19 cellular contexts compared by ENCODE assay signal in the genomic region with DNA sequence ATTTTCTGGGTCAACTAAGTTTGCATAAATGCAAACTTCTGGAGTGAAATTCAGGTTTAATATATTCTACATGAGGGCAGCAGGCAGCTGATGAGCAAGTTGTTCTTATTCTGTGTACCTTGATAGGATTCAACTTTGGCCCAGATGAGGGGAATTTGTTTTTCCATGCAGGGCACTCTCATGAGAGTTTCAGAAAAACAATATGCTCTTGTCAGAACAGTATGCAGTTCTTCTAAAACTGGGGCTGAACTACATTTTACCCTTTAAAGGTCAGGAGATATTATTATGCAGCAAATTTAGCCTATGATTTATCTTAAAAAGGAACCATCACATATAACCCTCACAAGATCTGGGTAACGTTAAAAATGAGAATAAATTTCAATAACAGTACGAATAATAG. TPM values are rescaled to one million over a fixed set of nuclear protein-coding genes. Genes with fewer than 3 reads are reported as not detected.
DNase-seq lines count a peak whose midpoint lies in the region; ATAC-seq and TF ChIP-seq lines count a peak whose summit lies in the region.
"Had no signal": no experiment of that assay in that cellular context is flagged by ENCODE, and none has a peak within 500 bp of the region (broad histone marks: within the 10 kb centered on the region; RNA-seq: fewer than 3 reads in every experiment).

No MANE protein-coding gene starts in this region.

- no peak overlapping the region for H3K27ac ChIP-seq in CD8-positive, alpha-beta T cell (ENCODE audit: low read depth, low read length)
- no peak overlapping the region for H3K27ac ChIP-seq in naive thymus-derived CD4-positive, alpha-beta T cell (ENCODE audit: low read depth, low read length)
- H3K27ac ChIP-seq in colonic mucosa = no peak overlapping the region
- H3K27ac ChIP-seq: brain microvascular endothelial cell, foreskin keratinocyte, suprapubic skin, uterus had no signal

- DNase-seq in activated T-cell treated with anti-CD3 and anti-CD28 coated beads, Interleukin-2, amount 50 U/mL, for 4 hours = no peak
- DNase-seq in activated T-cell treated with anti-CD3 and anti-CD28 coated beads, Interleukin-2, amount 50 U/mL, for 48 hours = no peak
- no peak for DNase-seq in CD8-positive, alpha-beta T cell
- no peak for DNase-seq in activated CD8-positive, alpha-beta T cell treated with anti-CD3 and anti-CD28 coated beads for 36 hours
- no peak for DNase-seq in naive thymus-derived CD4-positive, alpha-beta T cell
- no peak for DNase-seq in colonic mucosa
- no peak for DNase-seq in 8988T
- DNase-seq: brain microvascular endothelial cell; foreskin keratinocyte; Kasumi-1; NCI-H1092 treated with DMSO at 0.1 percent for 48 hours; NCI-H2081 treated with DMSO at 0.1 percent for 48 hours; NCI-H510A; stimulated activated CD4-positive, alpha-beta T cell treated with anti-CD3 and anti-CD28 coated beads, Interleukin-4, amount 100 ng/mL, for 1 hour; uterus had no signal

- no peaks in the 10 kb centered on the region for H3K27me3 ChIP-seq in CD8-positive, alpha-beta T cell (ENCODE audit: insufficient read depth, low read length)
- no peaks in the 10 kb centered on the region for H3K27me3 ChIP-seq in naive thymus-derived CD4-positive, alpha-beta T cell (ENCODE audit: control insufficient read depth in 2 of 2, insufficient read depth in 2 of 2, low read length in 2 of 2)
- no peaks in the 10 kb centered on the region for H3K27me3 ChIP-seq in colonic mucosa
- H3K27me3 ChIP-seq: brain microvascular endothelial cell, suprapubic skin, uterus had no signal

- H3K36me3 ChIP-seq in CD8-positive, alpha-beta T cell (ENCODE audit: insufficient read depth, low read length) = no peaks in the 10 kb centered on the region
- no peaks in the 10 kb centered on the region for H3K36me3 ChIP-seq in naive thymus-derived CD4-positive, alpha-beta T cell (ENCODE audit: control insufficient read depth in 2 of 3, insufficient read depth in 3 of 3, low read length in 3 of 3)
- no peaks in the 10 kb centered on the region for H3K36me3 ChIP-seq in colonic mucosa
- H3K36me3 ChIP-seq: brain microvascular endothelial cell, suprapubic skin, uterus had no signal

- CTCF ChIA-PET in CD8-positive, alpha-beta T cell (lab: Charles Lee) = interaction anchor here (1.0 to 2.2 kb wide), 3 partner anchors 10 to 62 kb away, joined by 4 to 9 read pairs (median 4); no protein-coding TSS in a partner anchor
- CTCF ChIA-PET in activated CD8-positive, alpha-beta T cell treated with anti-CD3 and anti-CD28 coated beads for 36 hours (lab: Charles Lee) = interaction anchor here (1.3 to 3.9 kb wide), 3 partner anchors 13 to 33 kb away, joined by 4 to 13 read pairs (median 8); no protein-coding TSS in a partner anchor
- CTCF ChIA-PET in naive thymus-derived CD4-positive, alpha-beta T cell (lab: Charles Lee) = interaction anchor here (0.9 kb wide), 1 partner anchor 33 kb away, joined by 3 read pairs; no protein-coding TSS in a partner anchor

- H3K9me3 ChIP-seq in CD8-positive, alpha-beta T cell (ENCODE audit: low read length) = no peaks in the 10 kb centered on the region
- no peaks in the 10 kb centered on the region for H3K9me3 ChIP-seq in naive thymus-derived CD4-positive, alpha-beta T cell (ENCODE audit: control insufficient read depth in 2 of 3, low read length in 3 of 3)
- no peaks in the 10 kb centered on the region for H3K9me3 ChIP-seq in colonic mucosa
- H3K9me3 ChIP-seq: suprapubic skin, uterus had no signal

- peak overlapping the region; percentile 88 for H3K27ac Mint-ChIP-seq in CD8-positive, alpha-beta T cell
- H3K27ac Mint-ChIP-seq in activated CD8-positive, alpha-beta T cell treated with anti-CD3 and anti-CD28 coated beads for 36 hours = peak overlapping the region; percentile 90
- peak overlapping the region in 8 of 9 donors; percentile 67 to 92 (median 80) for H3K27ac Mint-ChIP-seq in naive thymus-derived CD4-positive, alpha-beta T cell
- H3K27ac Mint-ChIP-seq in stimulated activated memory B cell treated with anti-CD40 and anti-IgM and Interleukin-4, amounts not matched to agents 10 μg/mL and 1 μg/mL and 100 μg/mL, for 72 hours = no peak overlapping the region
- H3K27ac Mint-ChIP-seq: dendritic cell treated with granulocyte-macrophage colony-stimulating factor and Interleukin-4, amounts not matched to agents 40 ng/mL and 50 ng/mL, for 4 days had no signal

- H3K4me3 Mint-ChIP-seq in activated T-cell treated with anti-CD3 and anti-CD28 coated beads, Interleukin-2, amount 50 U/mL, for 4 hours = peak overlapping the region; percentile 78
- peak overlapping the region; percentile 75 for H3K4me3 Mint-ChIP-seq in CD8-positive, alpha-beta T cell
- peak overlapping the region; percentile 63 for H3K4me3 Mint-ChIP-seq in activated CD8-positive, alpha-beta T cell treated with anti-CD3 and anti-CD28 coated beads for 36 hours
- peak overlapping the region in 9 of 10 donors; percentile 48 to 77 (median 57) for H3K4me3 Mint-ChIP-seq in naive thymus-derived CD4-positive, alpha-beta T cell
- no peak overlapping the region for H3K4me3 Mint-ChIP-seq in stimulated activated memory B cell treated with anti-CD40 and anti-IgM and Interleukin-4, amounts not matched to agents 10 μg/mL and 1 μg/mL and 100 μg/mL, for 72 hours
- H3K4me3 Mint-ChIP-seq: dendritic cell treated with granulocyte-macrophage colony-stimulating factor and Interleukin-4, amounts not matched to agents 40 ng/mL and 50 ng/mL, for 4 days had no signal

- TF ChIP-seq CTCF in CD8-positive, alpha-beta T cell (IDR thresholded peaks at IDR 0.05) = no peak
- no peak for TF ChIP-seq CTCF in activated CD8-positive, alpha-beta T cell treated with anti-CD3 and anti-CD28 coated beads for 36 hours (IDR thresholded peaks at IDR 0.05)
- no peak for TF ChIP-seq CTCF in colonic mucosa (IDR thresholded peaks at IDR 0.05)

- no peak overlapping the region for H3K4me3 ChIP-seq in CD8-positive, alpha-beta T cell (ENCODE audit: low read depth, low read length)
- peak overlapping the region; percentile 2 for H3K4me3 ChIP-seq in naive thymus-derived CD4-positive, alpha-beta T cell (ENCODE audit: low read length)
- H3K4me3 ChIP-seq in colonic mucosa = no peak overlapping the region
- H3K4me3 ChIP-seq: skin epidermis, suprapubic skin, uterus had no signal

- H3K36me3 Mint-ChIP-seq in activated T-cell treated with anti-CD3 and anti-CD28 coated beads, Interleukin-2, amount 50 U/mL, for 4 hours (ENCODE audit: insufficient read depth) = no peaks in the 10 kb centered on the region
- H3K36me3 Mint-ChIP-seq in CD8-positive, alpha-beta T cell = peaks cover 1% of the 10 kb centered on the region
- H3K36me3 Mint-ChIP-seq in activated CD8-positive, alpha-beta T cell treated with anti-CD3 and anti-CD28 coated beads for 36 hours (ENCODE audit: low read depth) = peaks cover 21% of the 10 kb centered on the region
- H3K36me3 Mint-ChIP-seq in naive thymus-derived CD4-positive, alpha-beta T cell = peaks cover 0 to 53% (median 5%) of the 10 kb centered on the region in 5 donors
- no peaks in the 10 kb centered on the region for H3K36me3 Mint-ChIP-seq in stimulated activated memory B cell treated with anti-CD40 and anti-IgM and Interleukin-4, amounts not matched to agents 10 μg/mL and 1 μg/mL and 100 μg/mL, for 72 hours

- no peaks in the 10 kb centered on the region for H3K9me3 Mint-ChIP-seq in activated T-cell treated with anti-CD3 and anti-CD28 coated beads, Interleukin-2, amount 50 U/mL, for 4 hours
- no peaks in the 10 kb centered on the region for H3K9me3 Mint-ChIP-seq in CD8-positive, alpha-beta T cell
- H3K9me3 Mint-ChIP-seq in activated CD8-positive, alpha-beta T cell treated with anti-CD3 and anti-CD28 coated beads for 36 hours = no peaks in the 10 kb centered on the region
- peaks cover 0 to 7% (median 0%) of the 10 kb centered on the region in 11 donors for H3K9me3 Mint-ChIP-seq in naive thymus-derived CD4-positive, alpha-beta T cell
- no peaks in the 10 kb centered on the region for H3K9me3 Mint-ChIP-seq in stimulated activated memory B cell treated with anti-CD40 and anti-IgM and Interleukin-4, amounts not matched to agents 10 μg/mL and 1 μg/mL and 100 μg/mL, for 72 hours
- H3K9me3 Mint-ChIP-seq: dendritic cell treated with granulocyte-macrophage colony-stimulating factor and Interleukin-4, amounts not matched to agents 40 ng/mL and 50 ng/mL, for 4 days had no signal

- POLR2A ChIA-PET in CD8-positive, alpha-beta T cell (lab: Charles Lee) = interaction anchor here (3.2 kb wide), 1 partner anchor 10 kb away, joined by 10 read pairs; no protein-coding TSS in a partner anchor
- POLR2A ChIA-PET in activated CD8-positive, alpha-beta T cell treated with anti-CD3 and anti-CD28 coated beads for 36 hours (lab: Charles Lee) = interaction anchor here (0.7 to 1.6 kb wide), 2 partner anchors 9 to 11 kb away, joined by 3 read pairs; no protein-coding TSS in a partner anchor
- POLR2A ChIA-PET in naive thymus-derived CD4-positive, alpha-beta T cell (lab: Charles Lee) = interaction anchor here (0.7 to 1.2 kb wide), 3 partner anchors 10 to 49 kb away, joined by 3 to 6 read pairs (median 4); no protein-coding TSS in a partner anchor

- peak in 1 of 2 donors; percentile 11 for ATAC-seq in activated T-cell treated with anti-CD3 and anti-CD28 coated beads, Interleukin-2, amount 50 U/mL, for 4 hours
- no peak for ATAC-seq in CD8-positive, alpha-beta T cell
- ATAC-seq in activated CD8-positive, alpha-beta T cell treated with anti-CD3 and anti-CD28 coated beads for 36 hours = peak; percentile 10
- no peak for ATAC-seq in naive thymus-derived CD4-positive, alpha-beta T cell
- no peak for ATAC-seq in stimulated activated memory B cell treated with anti-CD40 and anti-IgM and Interleukin-4, amounts not matched to agents 10 μg/mL and 1 μg/mL and 100 μg/mL, for 72 hours
- ATAC-seq: foreskin keratinocyte had no signal

- peaks cover 51% of the 10 kb centered on the region for H3K4me1 ChIP-seq in CD8-positive, alpha-beta T cell (ENCODE audit: insufficient read depth, low read length)
- H3K4me1 ChIP-seq in naive thymus-derived CD4-positive, alpha-beta T cell (ENCODE audit: control insufficient read depth in 2 of 2, insufficient read depth in 2 of 2, low read length in 2 of 2) = peaks cover 61 to 85% of the 10 kb centered on the region in 2 donors
- H3K4me1 ChIP-seq in colonic mucosa = peaks cover 8% of the 10 kb centered on the region
- H3K4me1 ChIP-seq: foreskin keratinocyte, uterus had no signal

- intact Hi-C loops in CD8-positive, alpha-beta T cell (cut with DNase I, micrococcal nuclease) = loop anchor here (1.0 to 10.0 kb wide), 3 partner anchors 10 to 174 kb away; a partner anchor contains a TSS
- intact Hi-C loops in activated CD8-positive, alpha-beta T cell treated with anti-CD3 and anti-CD28 coated beads for 36 hours (cut with micrococcal nuclease) = no loop called here
- intact Hi-C loops in naive thymus-derived CD4-positive, alpha-beta T cell (cut with micrococcal nuclease) = no loop called here
- intact Hi-C loops in colonic mucosa (cut with DNase I) = no loop called here

- no peak overlapping the region for H3K9ac ChIP-seq in colonic mucosa (ENCODE audit: low read depth in 2 of 2, low read length in 2 of 2)

- peaks cover 96% of the 10 kb centered on the region for H3K4me1 Mint-ChIP-seq in activated T-cell treated with anti-CD3 and anti-CD28 coated beads, Interleukin-2, amount 50 U/mL, for 4 hours (ENCODE audit: low read depth)
- peaks cover 93% of the 10 kb centered on the region for H3K4me1 Mint-ChIP-seq in CD8-positive, alpha-beta T cell (ENCODE audit: low read depth)
- peaks cover 95% of the 10 kb centered on the region for H3K4me1 Mint-ChIP-seq in activated CD8-positive, alpha-beta T cell treated with anti-CD3 and anti-CD28 coated beads for 36 hours (ENCODE audit: low read depth)
- H3K4me1 Mint-ChIP-seq in naive thymus-derived CD4-positive, alpha-beta T cell = peaks cover 69 to 98% (median 94%) of the 10 kb centered on the region in 7 donors
- peaks cover 26% of the 10 kb centered on the region for H3K4me1 Mint-ChIP-seq in stimulated activated memory B cell treated with anti-CD40 and anti-IgM and Interleukin-4, amounts not matched to agents 10 μg/mL and 1 μg/mL and 100 μg/mL, for 72 hours

- H3K27me3 Mint-ChIP-seq in activated T-cell treated with anti-CD3 and anti-CD28 coated beads, Interleukin-2, amount 50 U/mL, for 4 hours (ENCODE audit: low read depth) = no peaks in the 10 kb centered on the region
- H3K27me3 Mint-ChIP-seq in CD8-positive, alpha-beta T cell (ENCODE audit: low read depth) = no peaks in the 10 kb centered on the region
- no peaks in the 10 kb centered on the region for H3K27me3 Mint-ChIP-seq in activated CD8-positive, alpha-beta T cell treated with anti-CD3 and anti-CD28 coated beads for 36 hours
- H3K27me3 Mint-ChIP-seq in naive thymus-derived CD4-positive, alpha-beta T cell = no peaks in the 10 kb centered on the region
- H3K27me3 Mint-ChIP-seq in stimulated activated memory B cell treated with anti-CD40 and anti-IgM and Interleukin-4, amounts not matched to agents 10 μg/mL and 1 μg/mL and 100 μg/mL, for 72 hours = peaks cover 11% of the 10 kb centered on the region
- H3K27me3 Mint-ChIP-seq: dendritic cell treated with granulocyte-macrophage colony-stimulating factor and Interleukin-4, amounts not matched to agents 40 ng/mL and 50 ng/mL, for 4 days had no signal

RNA-seq across cellular contexts. Expression of a gene that starts 19.2 kb away (rescaled TPM):
- 10 to 100 TPM in 2 of 3 donors, 1 to 10 TPM in 1; 7.4 to 13.2 (median 10.6) TPM for total RNA-seq in activated T-cell treated with anti-CD3 and anti-CD28 coated beads, Interleukin-2, amount 50 U/mL, for 4 hours
- total RNA-seq in CD8-positive, alpha-beta T cell = 10 to 100 TPM; 32.1 to 34.4 TPM
- 10 to 100 TPM; 10.6 to 11.8 TPM for total RNA-seq in activated CD8-positive, alpha-beta T cell treated with anti-CD3 and anti-CD28 coated beads for 36 hours
- 10 to 100 TPM; 10.2 to 55.5 (median 24.8) TPM for total RNA-seq in naive thymus-derived CD4-positive, alpha-beta T cell
- 1 to 10 TPM; 7.3 to 8.1 TPM for polyA plus RNA-seq in naive thymus-derived CD4-positive, alpha-beta T cell
- 10 to 100 TPM; 22.5 to 26.8 TPM for total RNA-seq in colonic mucosa
- total RNA-seq: foreskin keratinocyte had no signal
- polyA plus RNA-seq: foreskin keratinocyte had no signal

Comparison
In these comparisons a context has a peak if more than half of its experiments do, and no peak if none do; other contexts are left out.
1. intact Hi-C loops: an anchor here in CD8-positive, alpha-beta T cell (1.0 to 10.0 kb wide); none called in activated CD8-positive, alpha-beta T cell treated with anti-CD3 and anti-CD28 coated beads for 36 hours, naive thymus-derived CD4-positive, alpha-beta T cell and colonic mucosa.